ENCODE assay signal across 1 cellular context in genomic region chr5:179731791-179732411, GRCh38.
TF ChIP-seq lines count a peak whose summit lies in the region.

No MANE protein-coding gene starts in this region.

TF ChIP-seq in K562, 482 proteins besides CTCF, POLR2A, EP300 and RAD21:
- TF ChIP-seq RNF219 (CRISPR knock-in tag; IDR thresholded peaks at IDR 0.05) (no peak), SMARCE1 (IDR thresholded peaks at IDR 0.05) (peak; percentile 26; the same call in 1 of the 2 replicates), POLR2AphosphoS2 (IDR thresholded peaks at IDR 0.05; ENCODE audit: low read length) (peak; percentile 54; the same call in 1 of the 2 replicates), MAX (CRISPR knock-in tag; IDR thresholded peaks at IDR 0.05) (no peak), ZBTB11 (CRISPR knock-in tag; IDR thresholded peaks at IDR 0.05) (0 out of 6 replicates have a peak, but pooled peaks of 1 of the 3 experiments have one; percentile 8), PCBP1 (IDR thresholded peaks at IDR 0.05; ENCODE audit: low read depth, low read length, poor library complexity, severe bottlenecking) (no peak), EGR1 (conservative IDR thresholded peaks at IDR 0.05) (peak; percentile 62), DACH1 (IDR thresholded peaks at IDR 0.05; ENCODE audit: partially characterized antibody) (peak; percentile 3), SUPT5H (IDR thresholded peaks at IDR 0.05) (peak; percentile 58; the same call in 1 of the 2 replicates), HDAC1 (IDR thresholded peaks at IDR 0.05) (0 out of 4 replicates have a peak, but pooled peaks of 1 of the 2 experiments have one; percentile 22), POLR2B (IDR thresholded peaks at IDR 0.05; ENCODE audit: low read depth, partially characterized antibody) (peak; percentile 57), HMBOX1 (IDR thresholded peaks at IDR 0.05) (peak; percentile 24), ARID1B (IDR thresholded peaks at IDR 0.05) (0 out of 2 replicates have a peak, but pooled peaks have one; percentile 34), MYNN (IDR thresholded peaks at IDR 0.05) (peak; percentile 39), MYNN (CRISPR knock-in tag; IDR thresholded peaks at IDR 0.05) (no peak), HOMEZ (CRISPR knock-in tag; IDR thresholded peaks at IDR 0.05) (no peak), CEBPB (tag; IDR thresholded peaks at IDR 0.05) (peak; percentile 71), NBN (IDR thresholded peaks at IDR 0.05; ENCODE audit: low read depth) (peak; percentile 30; the same call in 1 of the 2 replicates), PML (IDR thresholded peaks at IDR 0.05; ENCODE audit: low read length) (peak; percentile 25; the same call in 1 of the 2 replicates), CREB3 (tag; conservative IDR thresholded peaks at IDR 0.05; ENCODE audit: low read depth) (no peak), BRD4 (IDR thresholded peaks at IDR 0.05) (no peak), ZFP91 (CRISPR knock-in tag; IDR thresholded peaks at IDR 0.05) (no peak), ZBTB33 (CRISPR knock-in tag; IDR thresholded peaks at IDR 0.05) (peak; percentile 23; the same call in 1 of the 2 replicates), MAFG (tag; conservative IDR thresholded peaks at IDR 0.05) (no peak), ZBTB43 (CRISPR knock-in tag; IDR thresholded peaks at IDR 0.05) (0 out of 2 replicates have a peak, but pooled peaks have one; percentile 11), ZZZ3 (IDR thresholded peaks at IDR 0.05) (no peak), ZNF75A (CRISPR knock-in tag; IDR thresholded peaks at IDR 0.05) (no peak), RHOXF2B (CRISPR knock-in tag; conservative IDR thresholded peaks at IDR 0.05) (0 out of 2 replicates have a peak, but pooled peaks have one; percentile 12), NR2C1 (IDR thresholded peaks at IDR 0.05) (peak; percentile 27; the same call in 1 of the 2 replicates), NR2C1 (tag; IDR thresholded peaks at IDR 0.05) (no peak), TRIM28 (IDR thresholded peaks at IDR 0.05) (peak; percentile 49; the same call in 1 of the 2 replicates), DPF2 (IDR thresholded peaks at IDR 0.05) (0 out of 2 replicates have a peak, but pooled peaks have one; percentile 10), CHD1 (IDR thresholded peaks at IDR 0.05; ENCODE audit: low read length) (peak; percentile 31), SMAD3 (CRISPR knock-in tag; conservative IDR thresholded peaks at IDR 0.05) (0 out of 2 replicates have a peak, but pooled peaks have one; percentile 40), FOSL1 (tag; conservative IDR thresholded peaks at IDR 0.05) (0 out of 2 replicates have a peak, but pooled peaks have one; percentile 19), E2F8 (IDR thresholded peaks at IDR 0.05; ENCODE audit: low read depth, partially characterized antibody) (peak; percentile 19), NCOR1 (IDR thresholded peaks at IDR 0.05) (peak; percentile 11; the same call in 1 of the 2 replicates), CEBPG (CRISPR knock-in tag; IDR thresholded peaks at IDR 0.05) (no peak), CEBPG (tag; conservative IDR thresholded peaks at IDR 0.05 in 1 of 2, IDR thresholded peaks at IDR 0.05 in 1 of 2) (peak; percentile 28 to 34; a peak in 1 of 4 replicates), ZNF23 (CRISPR knock-in tag; IDR thresholded peaks at IDR 0.05) (no peak), ZNF639 (CRISPR knock-in tag; conservative IDR thresholded peaks at IDR 0.05 in 1 of 2, IDR thresholded peaks at IDR 0.05 in 1 of 2) (peak in 1 of 2 experiments; percentile 72; a peak in 1 of 4 replicates), ZNF384 (IDR thresholded peaks at IDR 0.05; ENCODE audit: low read depth, low read length) (0 out of 2 replicates have a peak, but pooled peaks have one; percentile 11)
